Comparison of ENCODE assay signal across 8 cellular contexts in the genomic region with DNA sequence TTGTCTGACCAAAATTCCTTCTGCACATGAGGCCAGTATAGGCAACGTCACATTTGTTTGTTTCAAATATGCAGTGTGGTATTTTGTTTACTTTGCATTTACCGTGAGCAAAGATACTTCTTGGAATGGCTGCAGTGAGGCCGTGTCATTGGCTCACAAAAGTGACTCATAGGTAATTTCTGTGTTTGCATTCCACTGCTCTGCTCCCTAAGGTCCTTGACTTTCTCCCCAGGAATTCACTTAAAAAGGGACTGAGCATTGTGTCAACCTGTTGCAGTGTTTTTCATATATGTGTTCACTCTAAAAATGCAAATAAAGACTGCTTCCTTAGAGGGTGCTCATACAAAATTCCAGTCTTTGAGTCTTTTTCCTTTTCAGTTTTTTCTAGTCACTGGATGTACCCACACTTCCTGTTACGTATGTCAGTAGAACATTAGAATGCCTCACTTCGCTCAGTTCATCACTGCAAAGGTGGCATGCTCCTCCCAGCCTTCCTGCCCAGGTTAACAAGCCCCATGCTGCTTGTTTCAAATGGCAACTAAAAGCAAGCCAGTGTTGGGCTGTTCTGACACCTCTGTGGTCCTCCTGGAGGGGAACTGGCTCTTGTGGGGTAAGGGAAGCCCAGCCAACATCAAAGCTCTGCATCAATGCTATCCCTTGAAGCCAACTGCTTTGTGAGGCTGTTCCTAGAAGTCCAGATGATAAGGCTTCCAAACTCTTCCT. TPM values are rescaled to one million over a fixed set of nuclear protein-coding genes. Genes with fewer than 3 reads are reported as not detected.
A peak's percentile ranks its signal among the peaks of the same experiment; 100 is the strongest.
DNase-seq lines count a peak whose midpoint lies in the region; ATAC-seq, FAIRE-seq and TF ChIP-seq lines count a peak whose summit lies in the region.

No MANE protein-coding gene starts in this region.

- peak; percentile 55 for ATAC-seq in GM23338

- FAIRE-seq in RCC 7860 (lab: Jason Lieb, UNC): peak; percentile 75
- FAIRE-seq in GM12892 (lab: Jason Lieb, UNC): no peak

- peak overlapping the region; percentile 44 for H3K27ac Mint-ChIP-seq in GM23338

- H3K9me3 Mint-ChIP-seq in GM23338: no peaks in the 10 kb centered on the region

- peak overlapping the region; percentile 64; the same call in 1 of the 2 replicates for H3K27ac ChIP-seq in GM23338 (ENCODE audit: low read depth)
- peak overlapping the region; percentile 77 for H3K27ac ChIP-seq in mesenchymal stem cell (ENCODE audit: low read length, poor library complexity, severe bottlenecking)

- H4K8ac ChIP-seq in mesenchymal stem cell (ENCODE audit: low read length): peak overlapping the region; percentile 8

- in situ Hi-C loops in T47D (cut with HindIII; ENCODE audit: low pct_unique_long_range_greater_than_20kb, low sequenced_read_pairs): no loop called here

- peak overlapping the region; percentile 44 to 50 for H3K18ac ChIP-seq in mesenchymal stem cell (ENCODE audit: low read depth in 1 of 2, low read length in 2 of 2)

- no peak for TF ChIP-seq CTCF in GM23338 (conservative IDR thresholded peaks at IDR 0.05; ENCODE audit: low read depth in 2 of 2)

- no peak overlapping the region for H3K14ac ChIP-seq in mesenchymal stem cell (ENCODE audit: low read length in 2 of 2)

- H3K4me3 ChIP-seq in GM23338 (no peak overlapping the region), mesenchymal stem cell (ENCODE audit: insufficient read depth in 1 of 2, low read depth in 1 of 2, low read length in 2 of 2) (peak overlapping the region in 1 of 2 experiments; percentile 25)

- H3K4me2 ChIP-seq in GM23338: no peak overlapping the region
- H3K4me2 ChIP-seq in mesenchymal stem cell (ENCODE audit: low read length, poor library complexity, severe bottlenecking): no peak overlapping the region

- no peak overlapping the region for H2AK5ac ChIP-seq in mesenchymal stem cell (ENCODE audit: low read length, severe bottlenecking)

- H3K27me3 ChIP-seq in GM23338 (ENCODE audit: insufficient read depth) (no peaks in the 10 kb centered on the region), mesenchymal stem cell (ENCODE audit: control insufficient read depth in 1 of 2, insufficient read depth in 1 of 2, low read length in 2 of 2) (no peaks in the 10 kb centered on the region)

- H2BK12ac ChIP-seq in mesenchymal stem cell (ENCODE audit: low read length in 2 of 2): peak overlapping the region in 1 of 2 experiments; percentile 38

- no peak overlapping the region for H3K4me3 Mint-ChIP-seq in GM23338

- DNase-seq in GM23338 (ENCODE audit: low spot score) (peak; percentile 27), RCC 7860 (ENCODE audit: low spot score) (peak; percentile 71), T47D (ENCODE audit: low read depth in 1 of 2, low spot score in 1 of 2) (peak; percentile 75 to 97), mesenchymal stem cell (peak; percentile 95), globus pallidus (ENCODE audit: low spot score) (no peak), SKM-1 (lab: John Stamatoyannopoulos, UW; ENCODE audit: unreplicated experiment) (no peak), UCSD-AML1 (lab: John Stamatoyannopoulos, UW; ENCODE audit: unreplicated experiment) (no peak), GM12892 (ENCODE audit: insufficient read length) (no peak)

- peaks cover 9% of the 10 kb centered on the region; the same call in 1 of the 2 replicates for H4K20me1 ChIP-seq in GM23338 (replicated peaks; ENCODE audit: insufficient read depth)

- TF ChIP-seq POLR2A in GM12892 (IDR thresholded peaks at IDR 0.05; ENCODE audit: low read depth, low read length): no peak

- H3K79me2 ChIP-seq in GM23338 (replicated peaks; ENCODE audit: insufficient read depth): peaks cover 13% of the 10 kb centered on the region; the same call in 1 of the 2 replicates

- no peak overlapping the region for H4K91ac ChIP-seq in mesenchymal stem cell (ENCODE audit: low read length)

- no peak overlapping the region for H3K23ac ChIP-seq in mesenchymal stem cell (ENCODE audit: low read length in 2 of 2)

- no peak overlapping the region for H2BK120ac ChIP-seq in mesenchymal stem cell (ENCODE audit: low read depth, low read length)

- no peaks in the 10 kb centered on the region for H3K9me2 ChIP-seq in GM23338 (ENCODE audit: insufficient read depth)

- WGBS in mesenchymal stem cell: 8% methylated on average over 5 of the region's 5 CpGs

- H3K4me1 ChIP-seq in GM23338 (ENCODE audit: insufficient read depth) (peaks cover 7% of the 10 kb centered on the region; the same call in 1 of the 2 replicates), mesenchymal stem cell (ENCODE audit: control insufficient read depth, insufficient read depth, low read depth, low read length) (peaks cover 6% of the 10 kb centered on the region)

- H3K36me3 ChIP-seq in GM23338 (ENCODE audit: insufficient read depth) (no peaks in the 10 kb centered on the region; the same call in 1 of the 2 replicates), mesenchymal stem cell (ENCODE audit: control insufficient read depth in 1 of 2, insufficient read depth in 2 of 2, low read depth in 1 of 2, low read length in 2 of 2) (peaks cover 34 to 68% of the 10 kb centered on the region in 2 experiments)

- no peaks in the 10 kb centered on the region for H3K27me3 Mint-ChIP-seq in GM23338 (ENCODE audit: insufficient read depth, low read depth, poor library complexity)

- H3K36me3 Mint-ChIP-seq in GM23338 (ENCODE audit: low read depth): peaks cover 7% of the 10 kb centered on the region

- H3K4me1 Mint-ChIP-seq in GM23338: peaks cover 21% of the 10 kb centered on the region

- no peak overlapping the region for H2BK5ac ChIP-seq in mesenchymal stem cell (ENCODE audit: low read depth, low read length, poor library complexity, severe bottlenecking)

- H3F3A ChIP-seq in GM23338 (replicated peaks; ENCODE audit: low read depth): no peaks in the 10 kb centered on the region

- H2AFZ ChIP-seq in GM23338 (no peak overlapping the region), mesenchymal stem cell (ENCODE audit: low read depth, low read length) (no peak overlapping the region)

- H3K9me3 ChIP-seq in mesenchymal stem cell (ENCODE audit: control insufficient read depth, low read length): no peaks in the 10 kb centered on the region

- H3K9ac ChIP-seq in mesenchymal stem cell (ENCODE audit: low read length): peak overlapping the region; percentile 77

- peak overlapping the region; percentile 80 for H2BK15ac ChIP-seq in mesenchymal stem cell (ENCODE audit: low read depth, poor library complexity, severe bottlenecking)

- H3K4ac ChIP-seq in mesenchymal stem cell (ENCODE audit: low read depth in 1 of 2, low read length in 2 of 2): peak overlapping the region in 1 of 2 experiments; percentile 9

- H3K79me1 ChIP-seq in mesenchymal stem cell (replicated peaks; ENCODE audit: low read length, poor library complexity, severe bottlenecking): peaks cover 36% of the 10 kb centered on the region

TF ChIP-seq in GM23338, 12 proteins besides CTCF, POLR2A, EP300 and RAD21 (continues in another document):
- TF ChIP-seq EZH2phosphoT487 (IDR thresholded peaks at IDR 0.05; ENCODE audit: unreplicated experiment) (no peak), CREB1 (CRISPR knock-in tag; IDR thresholded peaks at IDR 0.05; ENCODE audit: low read depth) (no peak)
- TF ChIP-seq, protein P1, sequence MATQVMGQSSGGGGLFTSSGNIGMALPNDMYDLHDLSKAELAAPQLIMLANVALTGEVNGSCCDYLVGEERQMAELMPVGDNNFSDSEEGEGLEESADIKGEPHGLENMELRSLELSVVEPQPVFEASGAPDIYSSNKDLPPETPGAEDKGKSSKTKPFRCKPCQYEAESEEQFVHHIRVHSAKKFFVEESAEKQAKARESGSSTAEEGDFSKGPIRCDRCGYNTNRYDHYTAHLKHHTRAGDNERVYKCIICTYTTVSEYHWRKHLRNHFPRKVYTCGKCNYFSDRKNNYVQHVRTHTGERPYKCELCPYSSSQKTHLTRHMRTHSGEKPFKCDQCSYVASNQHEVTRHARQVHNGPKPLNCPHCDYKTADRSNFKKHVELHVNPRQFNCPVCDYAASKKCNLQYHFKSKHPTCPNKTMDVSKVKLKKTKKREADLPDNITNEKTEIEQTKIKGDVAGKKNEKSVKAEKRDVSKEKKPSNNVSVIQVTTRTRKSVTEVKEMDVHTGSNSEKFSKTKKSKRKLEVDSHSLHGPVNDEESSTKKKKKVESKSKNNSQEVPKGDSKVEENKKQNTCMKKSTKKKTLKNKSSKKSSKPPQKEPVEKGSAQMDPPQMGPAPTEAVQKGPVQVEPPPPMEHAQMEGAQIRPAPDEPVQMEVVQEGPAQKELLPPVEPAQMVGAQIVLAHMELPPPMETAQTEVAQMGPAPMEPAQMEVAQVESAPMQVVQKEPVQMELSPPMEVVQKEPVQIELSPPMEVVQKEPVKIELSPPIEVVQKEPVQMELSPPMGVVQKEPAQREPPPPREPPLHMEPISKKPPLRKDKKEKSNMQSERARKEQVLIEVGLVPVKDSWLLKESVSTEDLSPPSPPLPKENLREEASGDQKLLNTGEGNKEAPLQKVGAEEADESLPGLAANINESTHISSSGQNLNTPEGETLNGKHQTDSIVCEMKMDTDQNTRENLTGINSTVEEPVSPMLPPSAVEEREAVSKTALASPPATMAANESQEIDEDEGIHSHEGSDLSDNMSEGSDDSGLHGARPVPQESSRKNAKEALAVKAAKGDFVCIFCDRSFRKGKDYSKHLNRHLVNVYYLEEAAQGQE (IDR thresholded peaks at IDR 0.05; ENCODE audit: unreplicated experiment): no peak
- TF ChIP-seq, protein P2, sequence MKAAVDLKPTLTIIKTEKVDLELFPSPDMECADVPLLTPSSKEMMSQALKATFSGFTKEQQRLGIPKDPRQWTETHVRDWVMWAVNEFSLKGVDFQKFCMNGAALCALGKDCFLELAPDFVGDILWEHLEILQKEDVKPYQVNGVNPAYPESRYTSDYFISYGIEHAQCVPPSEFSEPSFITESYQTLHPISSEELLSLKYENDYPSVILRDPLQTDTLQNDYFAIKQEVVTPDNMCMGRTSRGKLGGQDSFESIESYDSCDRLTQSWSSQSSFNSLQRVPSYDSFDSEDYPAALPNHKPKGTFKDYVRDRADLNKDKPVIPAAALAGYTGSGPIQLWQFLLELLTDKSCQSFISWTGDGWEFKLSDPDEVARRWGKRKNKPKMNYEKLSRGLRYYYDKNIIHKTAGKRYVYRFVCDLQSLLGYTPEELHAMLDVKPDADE (IDR thresholded peaks at IDR 0.05): no peak

RNA-seq across cellular contexts. Expression of a gene that starts 9.1 kb away (rescaled TPM):
- 14.5 and 21.7 TPM in 2 replicates for total RNA-seq in GM23338 (2014; rRNA removed; shearing (Covaris generic))
- polyA plus RNA-seq in GM23338 (2016; fragmentation: Nextera tagmentation; extraction: Ambion mirVana): 11.1 and 14.3 TPM in 2 replicates
- polyA plus RNA-seq in mesenchymal stem cell (2013, experiment 1 of 2): 10.6 TPM
- polyA plus RNA-seq in mesenchymal stem cell (2013, experiment 2 of 2): 10.7 TPM
- 14.7 TPM for polyA plus RNA-seq in GM12892 (2012; ENCODE audit: missing spikeins)

RNA-seq across cellular contexts. Expression of a gene that starts 40.0 kb away (rescaled TPM):
- 24.7 and 25.6 TPM in 2 replicates for total RNA-seq in GM23338 (2014; rRNA removed; shearing (Covaris generic))
- 5.7 and 6.2 TPM in 2 replicates for polyA plus RNA-seq in GM23338 (2016; fragmentation: Nextera tagmentation; extraction: Ambion mirVana)
- polyA plus RNA-seq in mesenchymal stem cell (2013, experiment 1 of 2): 17.6 TPM
- 18.0 TPM for polyA plus RNA-seq in mesenchymal stem cell (2013, experiment 2 of 2)
- 57.1 TPM for polyA plus RNA-seq in GM12892 (2012; ENCODE audit: missing spikeins)

RNA-seq across cellular contexts. Expression of a gene that starts 43.1 kb away (rescaled TPM):
- total RNA-seq in GM23338 (2014; rRNA removed; shearing (Covaris generic)): 20.9 and 23.1 TPM in 2 replicates
- 9.4 and 15.8 TPM in 2 replicates for polyA plus RNA-seq in GM23338 (2016; fragmentation: Nextera tagmentation; extraction: Ambion mirVana)
- 25.2 TPM for polyA plus RNA-seq in mesenchymal stem cell (2013, experiment 1 of 2)
- 24.1 TPM for polyA plus RNA-seq in mesenchymal stem cell (2013, experiment 2 of 2)
- polyA plus RNA-seq in GM12892 (2012; ENCODE audit: missing spikeins): 34.4 TPM

Comparison
In these comparisons a context has a peak if more than half of its experiments do, and no peak if none do; other contexts are left out.
1. DNase-seq: peak in GM23338 (single experiment), RCC 7860 (single experiment), T47D (2 of 2) and mesenchymal stem cell (single experiment); none in globus pallidus (single experiment), SKM-1 (single experiment), UCSD-AML1 (single experiment) and GM12892 (single experiment).